In genomic region chr9:69633716-69634115, GRCh38 we compare ENCODE assay signal across 16 cellular contexts.
"Had no signal": no experiment of that assay in that cellular context is flagged by ENCODE, and none has a peak within 500 bp of the region (broad histone marks: within the 10 kb centered on the region; RNA-seq: fewer than 3 reads in every experiment).

No MANE protein-coding gene starts in this region.

- H3K9me3 ChIP-seq: gastrocnemius medialis, left lung, neutrophil, thoracic aorta, upper lobe of right lung had no signal

- H3K36me3 ChIP-seq: gastrocnemius medialis, left lung, neutrophil, thoracic aorta, upper lobe of right lung had no signal

- DNase-seq: activated CD4-positive, alpha-beta T cell treated with anti-CD3 and anti-CD28 coated beads, Interleukin-2, amount 50 U/mL, for 4 hours; activated gamma-delta T cell; effector CD4-positive, alpha-beta T cell; gastrocnemius medialis; head of caudate nucleus; left lung; stimulated activated CD4-positive, alpha-beta T cell treated with anti-CD3 and anti-CD28 coated beads, Interleukin-4, amount 100 ng/mL, for 24 hours; upper lobe of right lung had no signal

- H3K4me3 ChIP-seq: gastrocnemius medialis, left lung, smooth muscle cell, thoracic aorta, upper lobe of right lung had no signal

- H3K4me1 ChIP-seq: left lung, parathyroid adenoma, upper lobe of right lung had no signal

- H3K27ac ChIP-seq: gastrocnemius medialis, left lung, neutrophil, parathyroid adenoma, thoracic aorta, upper lobe of right lung had no signal

- ATAC-seq: esophagus mucosa; gastrocnemius medialis; left lung; natural killer cell treated with Interleukin-12 subunit alpha and Interleukin-12 subunit beta and Interleukin-15 and Interleukin-18, amount 100 ng/mL, for 72 hours; sciatic nerve; stimulated activated effector memory CD8-positive, alpha-beta T cell treated with anti-CD3 and anti-CD28 coated beads, Interleukin-12 subunit alpha, Interleukin-12 subunit beta, amount 100 ng/mL, for 72 hours; upper lobe of right lung had no signal

- H3K27me3 ChIP-seq: gastrocnemius medialis, left lung, upper lobe of right lung had no signal
